In the genomic region with DNA sequence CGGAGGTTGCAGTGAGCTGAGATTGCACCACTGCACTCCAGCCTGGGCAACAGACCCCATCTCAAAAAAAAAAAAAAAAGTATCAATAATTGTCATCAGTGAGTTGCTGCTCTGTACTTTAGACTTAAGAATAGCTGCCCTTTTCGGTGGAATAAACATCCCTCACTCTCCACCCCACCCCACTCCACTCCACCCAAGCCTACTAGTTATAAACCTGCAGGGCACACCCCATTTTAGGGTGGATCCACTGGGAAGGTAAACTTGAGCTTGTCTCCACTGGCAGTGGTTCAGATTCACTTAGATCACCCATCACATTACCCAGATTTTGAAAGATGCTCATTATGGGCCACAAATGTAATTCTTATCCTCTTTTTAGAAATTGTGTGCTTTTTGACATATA, we compare ENCODE assay signal across 14 cellular contexts.
A peak's percentile ranks its signal among the peaks of the same experiment; 100 is the strongest.
DNase-seq lines count a peak whose midpoint lies in the region; ATAC-seq and TF ChIP-seq lines count a peak whose summit lies in the region.
"Had no signal": no experiment of that assay in that cellular context is flagged by ENCODE, and none has a peak within 500 bp of the region (broad histone marks: within the 10 kb centered on the region; RNA-seq: fewer than 3 reads in every experiment).

No MANE protein-coding gene starts in this region.

- H3K9me3 Mint-ChIP-seq in activated CD4-positive, alpha-beta memory T cell treated with anti-CD3 and anti-CD28 coated beads for 36 hours = no peaks in the 10 kb centered on the region
- H3K9me3 Mint-ChIP-seq: activated CD8-positive, alpha-beta T cell treated with anti-CD3 and anti-CD28 coated beads for 36 hours; CD4-positive, alpha-beta memory T cell had no signal

- no peaks in the 10 kb centered on the region for H3K9me3 ChIP-seq in left ventricle myocardium inferior (replicated peaks)
- H3K9me3 ChIP-seq in psoas muscle = no peaks in the 10 kb centered on the region
- H3K9me3 ChIP-seq: adrenal gland had no signal

- H3K36me3 ChIP-seq in left ventricle myocardium inferior = peaks cover 33% of the 10 kb centered on the region
- H3K36me3 ChIP-seq in psoas muscle (ENCODE audit: insufficient read depth in 1 of 2, low read depth in 1 of 2) = peaks cover 7 to 16% of the 10 kb centered on the region in 2 donors

- H3K36me3 Mint-ChIP-seq in activated CD4-positive, alpha-beta memory T cell treated with anti-CD3 and anti-CD28 coated beads for 36 hours = peaks cover 29% of the 10 kb centered on the region

- peak overlapping the region; percentile 90 for H3K27ac ChIP-seq in left ventricle myocardium inferior (replicated peaks)
- H3K27ac ChIP-seq in epithelial cell of prostate = peak overlapping the region; percentile 85
- H3K27ac ChIP-seq in psoas muscle = peak overlapping the region; percentile 77

- H3K4me3 Mint-ChIP-seq in activated CD4-positive, alpha-beta memory T cell treated with anti-CD3 and anti-CD28 coated beads for 36 hours = no peak overlapping the region
- H3K4me3 Mint-ChIP-seq: activated CD8-positive, alpha-beta T cell treated with anti-CD3 and anti-CD28 coated beads for 36 hours; CD4-positive, alpha-beta memory T cell had no signal

- H3K27me3 ChIP-seq in left ventricle myocardium inferior (ENCODE audit: low read depth) = no peaks in the 10 kb centered on the region
- H3K27me3 ChIP-seq in psoas muscle (ENCODE audit: insufficient read depth in 3 of 3, low read length in 2 of 3) = no peaks in the 10 kb centered on the region
- H3K27me3 ChIP-seq: adrenal gland had no signal

- intact Hi-C loops in left ventricle myocardium inferior (cut with micrococcal nuclease) = no loop called here
- intact Hi-C loops in Right ventricle myocardium superior (cut with DNase I) = no loop called here
- intact Hi-C loops in psoas muscle (cut with DNase I) = no loop called here
- intact Hi-C loops in activated CD4-positive, alpha-beta memory T cell treated with anti-CD3 and anti-CD28 coated beads for 36 hours (cut with micrococcal nuclease) = no loop called here

- H3K4me1 Mint-ChIP-seq in activated CD4-positive, alpha-beta memory T cell treated with anti-CD3 and anti-CD28 coated beads for 36 hours (ENCODE audit: low read depth) = peaks cover 3% of the 10 kb centered on the region

- POLR2A ChIA-PET in activated CD4-positive, alpha-beta memory T cell treated with anti-CD3 and anti-CD28 coated beads for 36 hours (lab: Charles Lee) = no interaction called here

- DNase-seq in left ventricle myocardium inferior = no peak
- DNase-seq in Right ventricle myocardium superior = no peak
- DNase-seq in epithelial cell of prostate (ENCODE audit: low read depth, low spot score) = no peak
- no peak for DNase-seq in psoas muscle
- DNase-seq in activated CD4-positive, alpha-beta T cell treated with anti-CD3 and anti-CD28 coated beads, Interleukin-2, amount 50 U/mL, for 4 hours = no peak
- DNase-seq in activated CD4-positive, alpha-beta memory T cell treated with anti-CD3 and anti-CD28 coated beads for 36 hours = no peak
- DNase-seq in germinal center (ENCODE audit: low spot score) = no peak
- DNase-seq: activated CD8-positive, alpha-beta T cell treated with anti-CD3 and anti-CD28 coated beads for 36 hours; CD4-positive, alpha-beta memory T cell; kidney; NCI-H146; NCI-H2227 treated with DMSO at 0.1 percent for 48 hours had no signal

- H3K4me1 ChIP-seq in left ventricle myocardium inferior (peaks cover 96% of the 10 kb centered on the region), psoas muscle (peaks cover 42% of the 10 kb centered on the region)

- CTCF ChIA-PET in activated CD4-positive, alpha-beta memory T cell treated with anti-CD3 and anti-CD28 coated beads for 36 hours (lab: Charles Lee) = no interaction called here

- no peak for TF ChIP-seq CTCF in left ventricle myocardium inferior (IDR thresholded peaks at IDR 0.05; ENCODE audit: borderline replicate concordance)
- no peak for TF ChIP-seq CTCF in psoas muscle (IDR thresholded peaks at IDR 0.05)

- ATAC-seq in Right ventricle myocardium superior (ENCODE audit: poor library complexity) (no peak), psoas muscle (no peak), HG03139 (IDR thresholded peaks at IDR 0.05; ENCODE audit: unreplicated experiment) (no peak)
- ATAC-seq: activated CD8-positive, alpha-beta T cell treated with anti-CD3 and anti-CD28 coated beads for 36 hours had no signal

- H3K4me3 ChIP-seq in left ventricle myocardium inferior = no peak overlapping the region
- no peak overlapping the region for H3K4me3 ChIP-seq in psoas muscle
- H3K4me3 ChIP-seq: adrenal gland had no signal

- H3K27ac Mint-ChIP-seq in activated CD4-positive, alpha-beta memory T cell treated with anti-CD3 and anti-CD28 coated beads for 36 hours = no peak overlapping the region
- H3K27ac Mint-ChIP-seq: activated CD8-positive, alpha-beta T cell treated with anti-CD3 and anti-CD28 coated beads for 36 hours; CD4-positive, alpha-beta memory T cell had no signal

- WGBS in psoas muscle, 3 donors = 87 to 95% (median 91%) methylated on average over 2 of the region's 2 CpGs

- no peaks in the 10 kb centered on the region for H3K27me3 Mint-ChIP-seq in activated CD4-positive, alpha-beta memory T cell treated with anti-CD3 and anti-CD28 coated beads for 36 hours
- H3K27me3 Mint-ChIP-seq: activated CD8-positive, alpha-beta T cell treated with anti-CD3 and anti-CD28 coated beads for 36 hours; CD4-positive, alpha-beta memory T cell had no signal
